Comparison of ENCODE assay signal across 24 cellular contexts in genomic region chr7:156906281-156906680, GRCh38.
"Had no signal": no experiment of that assay in that cellular context is flagged by ENCODE, and none has a peak within 500 bp of the region (broad histone marks: within the 10 kb centered on the region; RNA-seq: fewer than 3 reads in every experiment).

No MANE protein-coding gene starts in this region.

- FAIRE-seq: colon, endothelial cell of umbilical vein, kidney had no signal

- DNase-seq: cerebellar nuclear complex; erythroblast; foreskin fibroblast; glutamatergic neuron; kidney; left cardiac atrium; mucosa of descending colon; naive thymus-derived CD8-positive, alpha-beta T cell; posterior cingulate gyrus; stimulated activated CD4-positive, alpha-beta T cell treated with anti-CD3 and anti-CD28 coated beads, Interleukin-15, amount 100 ng/mL, for 24 hours; stimulated activated CD4-positive, alpha-beta T cell treated with anti-CD3 and anti-CD28 coated beads, Interleukin-1b, Interleukin-23, amount 100 ng/mL, for 48 hours; stimulated activated CD4-positive, alpha-beta T cell treated with anti-CD3 and anti-CD28 coated beads, Interleukin-4, amount 100 ng/mL, for 24 hours; stimulated activated naive B cell treated with anti-CD40 and anti-IgM and Interleukin-4, amounts not matched to agents 10 μg/mL and 1 μg/mL and 100 μg/mL, for 72 hours; stimulated activated naive CD8-positive, alpha-beta T cell treated with anti-CD3 and anti-CD28 coated beads, Interleukin-15, amount 100 ng/mL, for 72 hours; testis; upper lobe of right lung had no signal

- H3K36me3 Mint-ChIP-seq: naive thymus-derived CD8-positive, alpha-beta T cell; stimulated activated naive B cell treated with anti-CD40 and anti-IgM and Interleukin-4, amounts not matched to agents 10 μg/mL and 1 μg/mL and 100 μg/mL, for 72 hours had no signal

- H3K9me3 ChIP-seq: gastroesophageal sphincter, mucosa of descending colon, neutrophil, testis, tibial nerve, upper lobe of right lung had no signal

- H3K9me3 Mint-ChIP-seq: dendritic cell treated with granulocyte-macrophage colony-stimulating factor and Interleukin-4, amounts not matched to agents 40 ng/mL and 50 ng/mL, for 4 days; stimulated activated naive B cell treated with anti-CD40 and anti-IgM and Interleukin-4, amounts not matched to agents 10 μg/mL and 1 μg/mL and 100 μg/mL, for 72 hours had no signal

- H3K4me1 ChIP-seq: gastroesophageal sphincter, testis, upper lobe of right lung had no signal

- H3K4me3 Mint-ChIP-seq: dendritic cell treated with granulocyte-macrophage colony-stimulating factor and Interleukin-4, amounts not matched to agents 40 ng/mL and 50 ng/mL, for 4 days; naive thymus-derived CD8-positive, alpha-beta T cell; stimulated activated naive B cell treated with anti-CD40 and anti-IgM and Interleukin-4, amounts not matched to agents 10 μg/mL and 1 μg/mL and 100 μg/mL, for 72 hours; stimulated activated naive CD8-positive, alpha-beta T cell treated with anti-CD3 and anti-CD28 coated beads, Interleukin-15, amount 100 ng/mL, for 72 hours had no signal

- H3K27ac ChIP-seq: gastroesophageal sphincter, neutrophil, spleen, testis, tibial nerve, upper lobe of right lung had no signal

- ATAC-seq: gastroesophageal sphincter; left cardiac atrium; mucosa of descending colon; naive thymus-derived CD8-positive, alpha-beta T cell; sciatic nerve; stimulated activated naive B cell treated with anti-CD40 and anti-IgM and Interleukin-4, amounts not matched to agents 10 μg/mL and 1 μg/mL and 100 μg/mL, for 72 hours; stimulated activated naive CD8-positive, alpha-beta T cell treated with anti-CD3 and anti-CD28 coated beads, Interleukin-15, amount 100 ng/mL, for 72 hours; upper lobe of right lung had no signal

- H3K4me3 ChIP-seq: gastroesophageal sphincter, mucosa of descending colon, spleen, testis, tibial nerve, upper lobe of right lung had no signal

- H3K27ac Mint-ChIP-seq: dendritic cell treated with granulocyte-macrophage colony-stimulating factor and Interleukin-4, amounts not matched to agents 40 ng/mL and 50 ng/mL, for 4 days; stimulated activated naive B cell treated with anti-CD40 and anti-IgM and Interleukin-4, amounts not matched to agents 10 μg/mL and 1 μg/mL and 100 μg/mL, for 72 hours; stimulated activated naive CD8-positive, alpha-beta T cell treated with anti-CD3 and anti-CD28 coated beads, Interleukin-15, amount 100 ng/mL, for 72 hours had no signal

- H3K36me3 ChIP-seq: gastroesophageal sphincter, neutrophil, spleen, tibial nerve, upper lobe of right lung had no signal

- H3K27me3 Mint-ChIP-seq: stimulated activated naive CD8-positive, alpha-beta T cell treated with anti-CD3 and anti-CD28 coated beads, Interleukin-15, amount 100 ng/mL, for 72 hours had no signal

- H3K27me3 ChIP-seq: neutrophil, testis, tibial nerve, upper lobe of right lung had no signal
